15 cellular contexts compared by ENCODE assay signal in the genomic region with DNA sequence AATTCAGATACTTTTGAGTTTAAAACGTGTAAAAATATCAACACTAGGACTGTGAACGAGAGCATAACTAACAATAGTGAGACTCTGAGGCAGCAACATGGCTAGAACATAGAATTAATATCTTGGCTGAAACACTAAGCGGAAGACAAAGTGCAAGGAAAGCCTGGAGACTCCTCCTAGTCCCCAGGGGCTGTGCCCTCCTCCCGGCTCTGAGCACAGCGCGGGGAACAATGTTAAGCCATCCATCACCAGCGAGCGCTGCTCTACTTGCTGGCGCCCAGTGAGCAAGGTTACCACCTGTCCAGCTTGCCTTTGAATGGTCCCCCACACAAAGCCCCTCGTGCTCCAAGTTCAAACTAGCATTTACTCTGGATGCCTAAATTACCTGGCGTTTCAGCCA.
"Had no signal": no experiment of that assay in that cellular context is flagged by ENCODE, and none has a peak within 500 bp of the region (broad histone marks: within the 10 kb centered on the region; RNA-seq: fewer than 3 reads in every experiment).

No MANE protein-coding gene starts in this region.

- H3K27me3 ChIP-seq: ascending aorta, esophagus squamous epithelium, left lung, tibial artery, vagina had no signal

- H3K9me3 ChIP-seq: ascending aorta, esophagus squamous epithelium, left lung, tibial artery, vagina had no signal

- H3K36me3 ChIP-seq: ascending aorta, esophagus squamous epithelium, left lung, tibial artery, vagina had no signal

- H3K4me1 ChIP-seq: left lung had no signal

- DNase-seq: activated CD4-positive, alpha-beta T cell treated with anti-CD3 and anti-CD28 coated beads, Interleukin-2, amount 50 U/mL, for 1 hour; activated effector memory CD4-positive, alpha-beta T cell treated with anti-CD3 and anti-CD28 coated beads, Interleukin-2, amount 50 U/mL, for 16 hours; activated T-cell treated with anti-CD3 and anti-CD28 coated beads for 4 hours; esophagus squamous epithelium; foreskin fibroblast; head of caudate nucleus; islet precursor cell; left lung; mesenchymal stem cell; T-helper 2 cell; tibial artery had no signal

- H3K4me3 ChIP-seq: ascending aorta, esophagus squamous epithelium, left lung, skin epidermis, tibial artery, vagina had no signal

- ATAC-seq: left lung had no signal

- H3K27ac ChIP-seq: ascending aorta, esophagus squamous epithelium, left lung, parathyroid adenoma, skin epidermis, tibial artery, vagina had no signal
